ENCODE assay signal across 8 cellular contexts in the genomic region with DNA sequence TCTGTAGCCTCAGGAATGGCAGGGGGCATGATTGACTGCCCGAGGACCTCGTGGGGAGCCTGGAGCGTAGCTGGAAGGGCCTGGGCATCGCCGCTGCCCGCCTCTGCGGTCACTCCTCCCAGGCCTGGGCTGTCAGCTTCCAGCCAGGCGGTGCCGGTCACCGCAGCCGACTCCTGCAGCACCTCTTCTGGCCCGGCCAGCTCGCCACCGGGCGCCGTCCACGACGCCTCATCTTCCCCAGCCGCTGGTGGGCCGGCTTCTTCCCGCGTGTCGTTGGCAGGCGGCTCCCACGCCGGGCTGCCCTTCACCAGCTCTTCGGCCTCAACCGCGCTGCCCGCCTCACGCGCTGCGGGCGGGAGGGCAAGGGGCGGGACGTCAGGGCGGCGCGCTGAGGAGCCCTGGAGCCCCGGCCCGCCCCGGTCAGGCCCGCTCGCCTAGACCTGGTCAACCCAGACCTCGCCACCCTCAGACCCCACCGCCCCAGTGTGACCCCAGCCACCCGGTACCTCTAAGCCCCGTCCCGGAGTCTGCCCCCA. TPM values are rescaled to one million over a fixed set of nuclear protein-coding genes. Genes with fewer than 3 reads are reported as not detected.
A peak's percentile ranks its signal among the peaks of the same experiment; 100 is the strongest.
DNase-seq lines count a peak whose midpoint lies in the region; ATAC-seq and TF ChIP-seq lines count a peak whose summit lies in the region.

No MANE protein-coding gene starts in this region.

- H2AFZ ChIP-seq in neuronal stem cell (ENCODE audit: low read length), result peak overlapping the region; percentile 91

- peak overlapping the region; percentile 16 for H3K23ac ChIP-seq in neuronal stem cell (ENCODE audit: low read depth, low read length, poor library complexity)

- no peak overlapping the region for H4K91ac ChIP-seq in neuronal stem cell (ENCODE audit: low read depth, low read length, poor library complexity)

- no peak for TF ChIP-seq EP300 in esophagus muscularis mucosa (IDR thresholded peaks at IDR 0.05)

- peaks cover 2% of the 10 kb centered on the region for H3K27me3 ChIP-seq in Caco-2 (replicated peaks; ENCODE audit: control insufficient read depth, insufficient read depth, low read length)
- no peaks in the 10 kb centered on the region for H3K27me3 ChIP-seq in Panc1 (ENCODE audit: control insufficient read depth, insufficient read depth, low read length)
- H3K27me3 ChIP-seq in esophagus muscularis mucosa, result peaks cover 0 to 20% (median 2%) of the 10 kb centered on the region in 4 donors
- peaks cover 0 to 29% (median 3%) of the 10 kb centered on the region in 3 experiments for H3K27me3 ChIP-seq in neuronal stem cell (ENCODE audit: control insufficient read depth in 3 of 3, insufficient read depth in 3 of 3, low read depth in 1 of 3, low read length in 3 of 3)

- no peak overlapping the region for H2BK5ac ChIP-seq in neuronal stem cell (ENCODE audit: low read length)

- no peak overlapping the region for H4K8ac ChIP-seq in neuronal stem cell (ENCODE audit: low read depth, low read length)

- H3K36me3 ChIP-seq in Caco-2 (ENCODE audit: control insufficient read depth, insufficient read depth, low read length) (no peaks in the 10 kb centered on the region), Panc1 (ENCODE audit: control insufficient read depth, insufficient read depth, low read length) (no peaks in the 10 kb centered on the region), esophagus muscularis mucosa (no peaks in the 10 kb centered on the region), neuronal stem cell (replicated peaks in 1 of 2; ENCODE audit: control insufficient read depth in 2 of 2, insufficient read depth in 2 of 2, low read length in 2 of 2) (peaks cover 3 to 26% of the 10 kb centered on the region in 2 donors)

- no peak overlapping the region for H3K27ac ChIP-seq in Panc1 (ENCODE audit: low read length)
- peak overlapping the region in 1 of 4 donors; percentile 58 for H3K27ac ChIP-seq in esophagus muscularis mucosa (replicated peaks in 1 of 4)
- H3K27ac ChIP-seq in neuronal stem cell (replicated peaks; ENCODE audit: low read length), result no peak overlapping the region

- BruUV-seq in Caco-2 (replicated peaks; lab: Mats Ljungman, UMichigan) (no TSS peak), Panc1 (replicated peaks; lab: Mats Ljungman, UMichigan) (no TSS peak)

- H3K4me1 Mint-ChIP-seq in Caco-2 (ENCODE audit: low read depth, unreplicated experiment), result no peaks in the 10 kb centered on the region

- H3K18ac ChIP-seq in neuronal stem cell (ENCODE audit: low read length), result peak overlapping the region; percentile 95

- no peak overlapping the region for H3K27ac Mint-ChIP-seq in Caco-2 (ENCODE audit: unreplicated experiment)

- H2AK5ac ChIP-seq in neuronal stem cell (ENCODE audit: low read depth, low read length), result peak overlapping the region; percentile 48

- intact Hi-C loops in Caco-2 (cut with micrococcal nuclease; ENCODE audit: unreplicated experiment) (no loop called here), Panc1 (cut with micrococcal nuclease; ENCODE audit: unreplicated experiment) (no loop called here), esophagus muscularis mucosa (cut with DNase I) (no loop called here)

- peak overlapping the region; percentile 66 for H3K4me3 Mint-ChIP-seq in Caco-2 (ENCODE audit: unreplicated experiment)

- no peaks in the 10 kb centered on the region for H3K9me3 Mint-ChIP-seq in Caco-2 (ENCODE audit: unreplicated experiment)

- no peak overlapping the region for H2BK12ac ChIP-seq in neuronal stem cell (ENCODE audit: low read length)

- H3K27me3 Mint-ChIP-seq in Caco-2 (ENCODE audit: insufficient read depth, unreplicated experiment), result peaks cover 5% of the 10 kb centered on the region

- H3K14ac ChIP-seq in neuronal stem cell (ENCODE audit: low read length), result no peak overlapping the region

- peak overlapping the region; percentile 67 for H3K4me3 ChIP-seq in Caco-2 (ENCODE audit: low read depth, low read length)
- peak overlapping the region; percentile 39 to 42 for H3K4me3 ChIP-seq in Panc1 (ENCODE audit: low read depth in 2 of 2, low read length in 2 of 2)
- peak overlapping the region; percentile 71 to 83 (median 72) for H3K4me3 ChIP-seq in esophagus muscularis mucosa
- peak overlapping the region; percentile 48 to 53 for H3K4me3 ChIP-seq in neuronal stem cell (ENCODE audit: low read length in 2 of 2)

- no peaks in the 10 kb centered on the region for H3K79me1 ChIP-seq in neuronal stem cell (ENCODE audit: low read depth, low read length)

- POLR2A ChIA-PET in Caco-2 (lab: Charles Lee) (no interaction called here), Panc1 (lab: Charles Lee) (no interaction called here)

- peak; percentile 79 for ATAC-seq in Panc1
- ATAC-seq in HG03039 (IDR thresholded peaks at IDR 0.05; ENCODE audit: unreplicated experiment), result no peak

- TF ChIP-seq CTCF in Caco-2 (IDR thresholded peaks at IDR 0.05; ENCODE audit: insufficient read depth in 1 of 2, low read depth in 1 of 2, low read length in 1 of 2, severe bottlenecking in 1 of 2, unreplicated experiment in 1 of 2) (no peak), Panc1 (IDR thresholded peaks at IDR 0.05) (no peak), esophagus muscularis mucosa (IDR thresholded peaks at IDR 0.05) (no peak)

- peak overlapping the region; percentile 93 for H2BK15ac ChIP-seq in neuronal stem cell (ENCODE audit: low read length)

- H3K9me3 ChIP-seq in Caco-2, result no peaks in the 10 kb centered on the region
- H3K9me3 ChIP-seq in Panc1 (ENCODE audit: control insufficient read depth, insufficient read depth, low read depth, low read length), result no peaks in the 10 kb centered on the region
- H3K9me3 ChIP-seq in esophagus muscularis mucosa, result no peaks in the 10 kb centered on the region
- peaks cover 5 to 6% of the 10 kb centered on the region in 2 donors for H3K9me3 ChIP-seq in neuronal stem cell (replicated peaks in 1 of 2; ENCODE audit: control insufficient read depth in 2 of 2, insufficient read depth in 1 of 2, low read depth in 1 of 2, low read length in 2 of 2)

- H3K9ac ChIP-seq in neuronal stem cell (ENCODE audit: low read depth, low read length, poor library complexity), result peak overlapping the region; percentile 47

- H2BK120ac ChIP-seq in neuronal stem cell (ENCODE audit: low read depth, low read length), result no peak overlapping the region

- CTCF ChIA-PET in Caco-2 (lab: Charles Lee), result interaction anchor here (0.5 to 2.0 kb wide), 4 partner anchors 34 to 211 kb away, joined by 3 to 15 read pairs (median 4); no protein-coding TSS in a partner anchor
- CTCF ChIA-PET in Panc1 (lab: Charles Lee), result interaction anchor here (0.5 to 0.7 kb wide), 2 partner anchors 55 kb away, joined by 3 read pairs; no protein-coding TSS in a partner anchor

- H3K4me2 ChIP-seq in neuronal stem cell (ENCODE audit: insufficient read depth, low read length, poor library complexity, severe bottlenecking), result peak overlapping the region; percentile 94

- TF ChIP-seq POLR2A in esophagus muscularis mucosa (IDR thresholded peaks at IDR 0.05; ENCODE audit: low read depth), result no peak

- WGBS in esophagus muscularis mucosa, result 0% methylated on average over 21 of the region's 49 CpGs
- WGBS in neuronal stem cell (ENCODE audit: extremely low coverage in 2 of 2, insufficient read length in 2 of 2, insufficient replicate concordance in 1 of 2), 2 donors, result no CpG with 5 or more reads among the region's 49 CpGs

- H3K4me1 ChIP-seq in Caco-2, result no peaks in the 10 kb centered on the region
- H3K4me1 ChIP-seq in Panc1 (ENCODE audit: control insufficient read depth, insufficient read depth, low read length), result no peaks in the 10 kb centered on the region
- peaks cover 11 to 23% (median 18%) of the 10 kb centered on the region in 4 donors for H3K4me1 ChIP-seq in esophagus muscularis mucosa
- peaks cover 17% of the 10 kb centered on the region in 2 donors for H3K4me1 ChIP-seq in neuronal stem cell (ENCODE audit: control insufficient read depth in 2 of 2, insufficient read depth in 1 of 2, low read depth in 1 of 2, low read length in 2 of 2)

- no peak overlapping the region for H3K4ac ChIP-seq in neuronal stem cell (ENCODE audit: low read length)

- in situ Hi-C loops in Panc1 (cut with HindIII; ENCODE audit: low pct_unique_long_range_greater_than_20kb, low sequenced_read_pairs), result no loop called here

- peak in 1 of 2 experiments; percentile 42 for DNase-seq in Caco-2
- DNase-seq in Panc1 (ENCODE audit: low read depth, low spot score), result no peak
- DNase-seq in esophagus muscularis mucosa (ENCODE audit: extremely low spot score), result no peak
- no peak for DNase-seq in neuronal stem cell (ENCODE audit: low spot score)
- no peak for DNase-seq in NCI-H2107 (lab: John Stamatoyannopoulos, UW)
- no peak for DNase-seq in activated CD4-positive, alpha-beta T cell treated with anti-CD3 and anti-CD28 coated beads for 1 hour
- DNase-seq in NK-92 treated with Interleukin-12 subunit alpha and Interleukin-12 subunit beta, amount 100 ng/mL, for 24 hours (lab: John Stamatoyannopoulos, UW), result no peak

- H3K36me3 Mint-ChIP-seq in Caco-2 (ENCODE audit: insufficient read depth, unreplicated experiment), result peaks cover 23% of the 10 kb centered on the region

RNA-seq across cellular contexts. Expression of gene CSPG5, which starts 1.0 kb away (rescaled TPM):
- total RNA-seq in Caco-2 (2022), result 0.67 and 0.77 TPM in 2 replicates
- 3.2 TPM for total RNA-seq in Panc1 (2021; ENCODE audit: unreplicated experiment)
- polyA plus RNA-seq in Panc1 (2012; ENCODE audit: insufficient read length), result 3.2 TPM
- total RNA-seq in esophagus muscularis mucosa, result 1 to 10 TPM in 1 of 4 donors, under 1 TPM in 2, not detected in 1; 0.66 to 1.2 (median 0.75) TPM
- polyA plus RNA-seq in neuronal stem cell (2013, experiment 1 of 2), result 9.8 TPM
- 10.1 TPM for polyA plus RNA-seq in neuronal stem cell (2013, experiment 2 of 2)
